In the genomic region with DNA sequence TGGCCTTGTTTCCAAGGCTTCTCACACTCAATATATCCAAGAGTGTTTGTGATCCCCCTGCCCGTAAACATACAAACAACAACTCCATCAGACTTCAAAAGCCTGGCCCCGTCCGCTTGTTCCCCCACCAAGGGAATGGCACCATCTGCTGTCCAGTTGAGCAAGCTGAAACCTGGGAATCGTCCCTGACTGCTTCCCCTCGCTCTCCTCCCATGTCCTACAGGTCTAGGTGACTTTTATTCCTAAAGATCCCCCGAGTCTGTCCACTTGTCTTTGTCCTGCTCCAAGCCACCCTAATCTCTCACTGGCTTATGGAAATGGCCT, we compare ENCODE assay signal across 8 cellular contexts. TPM values are rescaled to one million over a fixed set of nuclear protein-coding genes. Genes with fewer than 3 reads are reported as not detected.
DNase-seq lines count a peak whose midpoint lies in the region; ATAC-seq, FAIRE-seq and TF ChIP-seq lines count a peak whose summit lies in the region.

No MANE protein-coding gene starts in this region.

- peak; percentile 25 for DNase-seq in COR-L47 (lab: John Stamatoyannopoulos, UW)
- peak; percentile 92 for DNase-seq in HT-29 (ENCODE audit: low spot score)
- peak; percentile 11 for DNase-seq in bronchial epithelial cell (ENCODE audit: low read depth)
- DNase-seq in midbrain (lab: John Stamatoyannopoulos, UW), result peak; percentile 32
- DNase-seq in activated T-cell treated with anti-CD3 and anti-CD28 coated beads, Interleukin-2, amount 50 U/mL, for 24 hours, result no peak
- no peak for DNase-seq in activated naive CD8-positive, alpha-beta T cell treated with anti-CD3 and anti-CD28 coated beads, Interleukin-2, amount 50 U/mL, for 24 hours
- DNase-seq in GM03348 (ENCODE audit: low spot score), result no peak

- TF ChIP-seq CTCF in bronchial epithelial cell (IDR thresholded peaks at IDR 0.05; ENCODE audit: insufficient read depth, low read length, severe bottlenecking), result peak; percentile 60

- ATAC-seq in activated naive CD8-positive, alpha-beta T cell treated with anti-CD3 and anti-CD28 coated beads, Interleukin-2, amount 50 U/mL, for 24 hours, result no peak
- ATAC-seq in HG03378 (IDR thresholded peaks at IDR 0.05; ENCODE audit: unreplicated experiment), result no peak

- H3K27me3 ChIP-seq in bronchial epithelial cell (ENCODE audit: control insufficient read depth, insufficient read depth, low read length), result no peaks in the 10 kb centered on the region

- peaks cover 3% of the 10 kb centered on the region for H3K27me3 Mint-ChIP-seq in activated T-cell treated with anti-CD3 and anti-CD28 coated beads, Interleukin-2, amount 50 U/mL, for 24 hours
- peaks cover 6% of the 10 kb centered on the region for H3K27me3 Mint-ChIP-seq in activated naive CD8-positive, alpha-beta T cell treated with anti-CD3 and anti-CD28 coated beads, Interleukin-2, amount 50 U/mL, for 24 hours

- H3K9me3 Mint-ChIP-seq in activated T-cell treated with anti-CD3 and anti-CD28 coated beads, Interleukin-2, amount 50 U/mL, for 24 hours, result peaks cover 9% of the 10 kb centered on the region
- no peaks in the 10 kb centered on the region for H3K9me3 Mint-ChIP-seq in activated naive CD8-positive, alpha-beta T cell treated with anti-CD3 and anti-CD28 coated beads, Interleukin-2, amount 50 U/mL, for 24 hours

- H3K4me3 ChIP-seq in bronchial epithelial cell (ENCODE audit: low read depth, low read length), result no peak overlapping the region

- no peak for FAIRE-seq in bronchial epithelial cell (lab: Jason Lieb, UNC)

- no peak overlapping the region for H3K27ac Mint-ChIP-seq in activated T-cell treated with anti-CD3 and anti-CD28 coated beads, Interleukin-2, amount 50 U/mL, for 24 hours
- H3K27ac Mint-ChIP-seq in activated naive CD8-positive, alpha-beta T cell treated with anti-CD3 and anti-CD28 coated beads, Interleukin-2, amount 50 U/mL, for 24 hours, result no peak overlapping the region

- H3K36me3 Mint-ChIP-seq in activated T-cell treated with anti-CD3 and anti-CD28 coated beads, Interleukin-2, amount 50 U/mL, for 24 hours (ENCODE audit: low read depth), result no peaks in the 10 kb centered on the region
- H3K36me3 Mint-ChIP-seq in activated naive CD8-positive, alpha-beta T cell treated with anti-CD3 and anti-CD28 coated beads, Interleukin-2, amount 50 U/mL, for 24 hours (ENCODE audit: low read depth), result no peaks in the 10 kb centered on the region

- no peak overlapping the region for H3K4me3 Mint-ChIP-seq in activated T-cell treated with anti-CD3 and anti-CD28 coated beads, Interleukin-2, amount 50 U/mL, for 24 hours
- H3K4me3 Mint-ChIP-seq in activated naive CD8-positive, alpha-beta T cell treated with anti-CD3 and anti-CD28 coated beads, Interleukin-2, amount 50 U/mL, for 24 hours, result no peak overlapping the region

- no peaks in the 10 kb centered on the region for H3K36me3 ChIP-seq in bronchial epithelial cell (ENCODE audit: control insufficient read depth, insufficient read depth, low read length)

- H3K4me1 Mint-ChIP-seq in activated T-cell treated with anti-CD3 and anti-CD28 coated beads, Interleukin-2, amount 50 U/mL, for 24 hours (ENCODE audit: low read depth), result no peaks in the 10 kb centered on the region
- no peaks in the 10 kb centered on the region for H3K4me1 Mint-ChIP-seq in activated naive CD8-positive, alpha-beta T cell treated with anti-CD3 and anti-CD28 coated beads, Interleukin-2, amount 50 U/mL, for 24 hours

RNA-seq across cellular contexts. Expression of a gene that starts 27.9 kb away (rescaled TPM):
- total RNA-seq in HT-29 (2014; rRNA removed; shearing (Covaris generic)), result 14.4 and 19.7 TPM in 2 replicates
- 0.53 and 4.6 TPM in 2 replicates for total RNA-seq in bronchial epithelial cell

Comparison
In these comparisons a context has a peak if more than half of its experiments do, and no peak if none do; other contexts are left out.
1. DNase-seq: peak in COR-L47 (single experiment), HT-29 (single experiment), bronchial epithelial cell (single experiment) and midbrain (single experiment); none in activated T-cell treated with anti-CD3 and anti-CD28 coated beads, Interleukin-2, amount 50 U/mL, for 24 hours (single experiment), activated naive CD8-positive, alpha-beta T cell treated with anti-CD3 and anti-CD28 coated beads, Interleukin-2, amount 50 U/mL, for 24 hours (single experiment) and GM03348 (single experiment).